Comparison of ENCODE assay signal across 8 cellular contexts in the genomic region with DNA sequence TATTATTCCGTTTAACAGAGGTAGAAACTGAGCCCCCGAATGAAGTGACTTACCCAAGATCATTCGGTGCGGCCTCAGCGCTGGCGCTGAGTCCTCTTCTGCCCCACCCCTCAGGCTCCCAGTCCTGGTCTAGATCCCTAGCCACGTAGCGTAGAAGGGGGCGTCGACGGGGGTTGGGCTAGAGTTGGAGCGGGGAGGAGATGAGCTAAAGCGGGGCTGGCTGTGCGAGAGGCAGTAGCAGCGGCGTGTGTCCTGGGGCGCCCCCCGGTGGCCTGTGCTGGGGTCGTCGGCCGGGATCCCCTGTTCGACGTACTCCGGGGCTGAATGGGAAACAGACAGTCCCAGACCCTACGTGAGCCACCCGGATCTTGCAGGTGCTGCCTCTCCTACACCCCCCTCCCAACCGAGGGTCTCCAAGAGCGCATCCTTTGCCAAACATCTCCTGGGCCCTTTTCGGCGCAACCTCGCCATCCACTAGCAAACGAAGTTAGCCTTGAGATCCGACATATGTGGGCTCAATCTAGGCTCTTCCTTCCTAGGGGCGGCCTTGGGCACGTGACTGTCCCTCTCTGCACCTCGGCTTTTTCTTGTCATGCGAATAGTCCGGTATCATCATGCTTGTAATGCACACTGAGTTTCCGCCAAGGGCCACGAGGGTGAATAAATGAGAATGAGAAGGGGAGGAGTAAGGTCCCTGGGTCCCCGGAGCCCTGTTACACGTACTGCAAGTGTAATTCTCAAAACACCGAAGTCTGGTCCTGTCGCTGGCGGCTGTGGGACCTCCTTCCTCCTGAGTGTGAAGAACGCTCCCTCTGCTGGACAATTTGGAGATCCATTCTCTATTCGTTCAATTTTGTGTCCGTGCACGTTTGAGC. TPM values are rescaled to one million over a fixed set of nuclear protein-coding genes. Genes with fewer than 3 reads are reported as not detected.
DNase-seq lines count a peak whose midpoint lies in the region; TF ChIP-seq lines count a peak whose summit lies in the region.

No MANE protein-coding gene starts in this region.

- no peaks in the 10 kb centered on the region for H3F3A ChIP-seq in SK-N-SH (replicated peaks; ENCODE audit: insufficient read depth)

- intact Hi-C loops in testis (cut with DNase I; ENCODE audit: low total_unique reads), result loop anchor here (5.0 to 10.0 kb wide), 3 partner anchors 291 to 461 kb away; no protein-coding TSS in a partner anchor

- no peaks in the 10 kb centered on the region for H3K79me2 ChIP-seq in SK-N-SH (ENCODE audit: insufficient read depth)

- peak; percentile 89 for DNase-seq in EH (ENCODE audit: low read depth)
- peak; percentile 75 for DNase-seq in NCI-H1048 (lab: John Stamatoyannopoulos, UW)
- peak; percentile 93 for DNase-seq in SK-N-SH
- peak; percentile 98 for DNase-seq in activated naive CD4-positive, alpha-beta T cell treated with anti-CD3 and anti-CD28 coated beads, Interleukin-2, amount 10 ng/mL, durations not matched to agents 7 days and 5 days
- peak; percentile 87 for DNase-seq in glomerular visceral epithelial cell (ENCODE audit: extremely low spot score)
- DNase-seq in osteocyte (ENCODE audit: extremely low spot score, unreplicated experiment), result peak; percentile 94
- peak; percentile 96 for DNase-seq in testis

- no peaks in the 10 kb centered on the region for H3K36me3 Mint-ChIP-seq in activated naive CD4-positive, alpha-beta T cell treated with anti-CD3 and anti-CD28 coated beads, Interleukin-2, amount 10 ng/mL, durations not matched to agents 7 days and 5 days
- no peaks in the 10 kb centered on the region for H3K36me3 Mint-ChIP-seq in osteocyte (ENCODE audit: unreplicated experiment)

- H4K20me1 ChIP-seq in SK-N-SH (ENCODE audit: insufficient read depth), result no peaks in the 10 kb centered on the region

- peaks cover 22% of the 10 kb centered on the region; the same call in 1 of the 2 replicates for H3K27me3 ChIP-seq in SK-N-SH (ENCODE audit: insufficient read depth)
- no peaks in the 10 kb centered on the region for H3K27me3 ChIP-seq in testis

- H3K27me3 Mint-ChIP-seq in activated naive CD4-positive, alpha-beta T cell treated with anti-CD3 and anti-CD28 coated beads, Interleukin-2, amount 10 ng/mL, durations not matched to agents 7 days and 5 days, result peaks cover 55% of the 10 kb centered on the region
- peaks cover 13% of the 10 kb centered on the region for H3K27me3 Mint-ChIP-seq in osteocyte (ENCODE audit: unreplicated experiment)

- H3K27ac ChIP-seq in HEK293 (ENCODE audit: extremely low read depth, low read depth, low read length), result no peak overlapping the region
- no peak overlapping the region for H3K27ac ChIP-seq in SK-N-SH (ENCODE audit: low read depth in 2 of 2, low read length in 1 of 2)
- H3K27ac ChIP-seq in testis, result no peak overlapping the region

- H3K9me2 ChIP-seq in SK-N-SH, result no peaks in the 10 kb centered on the region

- H3K36me3 ChIP-seq in HEK293 (ENCODE audit: control insufficient read depth in 2 of 2, insufficient read depth in 1 of 2, low read length in 2 of 2) (no peaks in the 10 kb centered on the region), SK-N-SH (replicated peaks in 1 of 2; ENCODE audit: control insufficient read depth in 1 of 2, insufficient read depth in 2 of 2, low read length in 1 of 2) (no peaks in the 10 kb centered on the region), testis (ENCODE audit: low read depth, missing control alignments) (no peaks in the 10 kb centered on the region)

- H3K4me1 Mint-ChIP-seq in activated naive CD4-positive, alpha-beta T cell treated with anti-CD3 and anti-CD28 coated beads, Interleukin-2, amount 10 ng/mL, durations not matched to agents 7 days and 5 days, result peaks cover 31% of the 10 kb centered on the region
- H3K4me1 Mint-ChIP-seq in osteocyte (ENCODE audit: unreplicated experiment), result peaks cover 12% of the 10 kb centered on the region

- peak overlapping the region; percentile 78 for H3K4me2 ChIP-seq in SK-N-SH

- TF ChIP-seq CTCF in HEK293 (tag by site-specific recombination; IDR thresholded peaks at IDR 0.05) (peak; percentile 84), SK-N-SH (IDR thresholded peaks at IDR 0.05) (peak; percentile 72), osteocyte (IDR thresholded peaks at IDR 0.05) (peak; percentile 80), testis (IDR thresholded peaks at IDR 0.05) (peak; percentile 20 to 89 (median 57))

- TF ChIP-seq RAD21 in SK-N-SH (IDR thresholded peaks at IDR 0.05; ENCODE audit: low read length), result peak; percentile 95

- no peak overlapping the region for H3K9ac ChIP-seq in SK-N-SH

- TF ChIP-seq EP300 in SK-N-SH (IDR thresholded peaks at IDR 0.05; ENCODE audit: borderline replicate concordance in 1 of 2, low read depth in 1 of 2, low read length in 1 of 2), result no peak

- peak overlapping the region; percentile 78 for H2AFZ ChIP-seq in SK-N-SH (ENCODE audit: low read depth)

- no peaks in the 10 kb centered on the region for H3K9me3 ChIP-seq in HEK293 (ENCODE audit: control insufficient read depth, insufficient read depth, low read depth, low read length)
- no peaks in the 10 kb centered on the region for H3K9me3 ChIP-seq in SK-N-SH
- H3K9me3 ChIP-seq in testis, result no peaks in the 10 kb centered on the region

- POLR2A ChIA-PET in HEK293 (lab: Yijun Ruan, JAX), result interaction anchor here (0.5 to 1.4 kb wide), 4 partner anchors 123 to 177 kb away, joined by 3 to 17 read pairs (median 7); a partner anchor contains a TSS
- POLR2A ChIA-PET in SK-N-SH (lab: Yijun Ruan, JAX), result no interaction called here

- H3K27ac Mint-ChIP-seq in activated naive CD4-positive, alpha-beta T cell treated with anti-CD3 and anti-CD28 coated beads, Interleukin-2, amount 10 ng/mL, durations not matched to agents 7 days and 5 days, result peak overlapping the region; percentile 84
- no peak overlapping the region for H3K27ac Mint-ChIP-seq in osteocyte (ENCODE audit: unreplicated experiment)

- TF ChIP-seq POLR2A in testis (IDR thresholded peaks at IDR 0.05), result no peak

- CTCF ChIA-PET in HEK293 (lab: Yijun Ruan, JAX), result interaction anchor here (0.6 to 2.0 kb wide), 36 partner anchors 9 to 654 kb away, joined by 3 to 27 read pairs (median 3); a partner anchor contains a TSS
- CTCF ChIA-PET in SK-N-SH (lab: Yijun Ruan, JAX), result interaction anchor here (0.6 to 3.1 kb wide), 23 partner anchors 63 to 469 kb away, joined by 3 to 20 read pairs (median 4); a partner anchor contains a TSS
- CTCF ChIA-PET in activated naive CD4-positive, alpha-beta T cell treated with anti-CD3 and anti-CD28 coated beads, Interleukin-2, amount 10 ng/mL, durations not matched to agents 7 days and 5 days (lab: Charles Lee), result interaction anchor here (0.6 to 9.5 kb wide), 21 partner anchors 87 to 468 kb away, joined by 3 to 152 read pairs (median 4); a partner anchor contains a TSS

- H3K9me3 Mint-ChIP-seq in activated naive CD4-positive, alpha-beta T cell treated with anti-CD3 and anti-CD28 coated beads, Interleukin-2, amount 10 ng/mL, durations not matched to agents 7 days and 5 days, result no peaks in the 10 kb centered on the region
- no peaks in the 10 kb centered on the region for H3K9me3 Mint-ChIP-seq in osteocyte (ENCODE audit: unreplicated experiment)

- peak overlapping the region; percentile 20 for H3K4me3 ChIP-seq in HEK293 (ENCODE audit: low read depth, low read length)
- H3K4me3 ChIP-seq in SK-N-SH (ENCODE audit: low read depth in 2 of 2, low read length in 1 of 2), result peak overlapping the region; percentile 9 to 45; a peak in 3 of 4 replicates
- peak overlapping the region; percentile 36 to 37 for H3K4me3 ChIP-seq in testis

- H3K4me1 ChIP-seq in HEK293 (ENCODE audit: control insufficient read depth, insufficient read depth, low read length) (peaks cover 2% of the 10 kb centered on the region; the same call in 1 of the 2 replicates), SK-N-SH (ENCODE audit: control insufficient read depth in 1 of 2, insufficient read depth in 2 of 2, low read depth in 1 of 2, low read length in 1 of 2) (peaks cover 0 to 4% of the 10 kb centered on the region in 2 experiments; a peak in 1 of 4 replicates), testis (peaks cover 12% of the 10 kb centered on the region)

- peak overlapping the region; percentile 72 for H3K4me3 Mint-ChIP-seq in activated naive CD4-positive, alpha-beta T cell treated with anti-CD3 and anti-CD28 coated beads, Interleukin-2, amount 10 ng/mL, durations not matched to agents 7 days and 5 days
- peak overlapping the region; percentile 64 for H3K4me3 Mint-ChIP-seq in osteocyte (ENCODE audit: unreplicated experiment)

- 3% methylated on average over 33 of the region's 49 CpGs for WGBS in SK-N-SH (ENCODE audit: low lambda C conversion rate)
- WGBS in testis, 2 donors, result 0 to 1% methylated on average over 39 to 49 of the region's 49 CpGs

TF ChIP-seq in HEK293, 187 proteins besides CTCF, POLR2A, EP300 and RAD21 (continues in another document):
- TF ChIP-seq ZNF629 (tag by site-specific recombination; IDR thresholded peaks at IDR 0.05), result peak; percentile 58
- TF ChIP-seq ZSCAN30 (tag by site-specific recombination; IDR thresholded peaks at IDR 0.05), result peak; percentile 56; the same call in 1 of the 2 replicates
- peak; percentile 77 for TF ChIP-seq ZNF391 (tag by site-specific recombination; IDR thresholded peaks at IDR 0.05; ENCODE audit: borderline replicate concordance, low read depth)

TF ChIP-seq in SK-N-SH, 30 proteins besides CTCF, POLR2A, EP300 and RAD21 (continues in another document):
- TF ChIP-seq, protein P1, sequence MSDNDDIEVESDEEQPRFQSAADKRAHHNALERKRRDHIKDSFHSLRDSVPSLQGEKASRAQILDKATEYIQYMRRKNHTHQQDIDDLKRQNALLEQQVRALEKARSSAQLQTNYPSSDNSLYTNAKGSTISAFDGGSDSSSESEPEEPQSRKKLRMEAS (IDR thresholded peaks at IDR 0.05; ENCODE audit: low read depth), result peak; percentile 13; the same call in 1 of the 2 replicates
- TF ChIP-seq, protein P2, sequence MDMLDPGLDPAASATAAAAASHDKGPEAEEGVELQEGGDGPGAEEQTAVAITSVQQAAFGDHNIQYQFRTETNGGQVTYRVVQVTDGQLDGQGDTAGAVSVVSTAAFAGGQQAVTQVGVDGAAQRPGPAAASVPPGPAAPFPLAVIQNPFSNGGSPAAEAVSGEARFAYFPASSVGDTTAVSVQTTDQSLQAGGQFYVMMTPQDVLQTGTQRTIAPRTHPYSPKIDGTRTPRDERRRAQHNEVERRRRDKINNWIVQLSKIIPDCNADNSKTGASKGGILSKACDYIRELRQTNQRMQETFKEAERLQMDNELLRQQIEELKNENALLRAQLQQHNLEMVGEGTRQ (IDR thresholded peaks at IDR 0.05; ENCODE audit: borderline replicate concordance, low read depth, low read length), result no peak

RNA-seq across cellular contexts. Expression of a gene that starts 47.7 kb away (rescaled TPM):
- polyA plus RNA-seq in SK-N-SH (2012; rRNA removed) (not detected in 2 replicates), testis (ENCODE audit: insufficient read depth, low read depth, low replicate concordance) (2.5 TPM)
- polyA plus RNA-seq in SK-N-SH (2012; cell fraction: cytosol; rRNA removed), result not detected in 2 replicates
- not detected in 2 replicates for polyA plus RNA-seq in SK-N-SH (2012; cell fraction: nucleus; rRNA removed)
- total RNA-seq in osteocyte (not detected in 2 replicates), testis (1 to 10 TPM; 2.1 to 5.8 TPM)

RNA-seq across cellular contexts. Expression of a gene that starts 59.0 kb away (rescaled TPM):
- polyA plus RNA-seq in SK-N-SH (2012; rRNA removed) (not detected in 2 replicates), testis (ENCODE audit: insufficient read depth, low read depth, low replicate concordance) (0.17 TPM)
- not detected in 2 replicates for polyA plus RNA-seq in SK-N-SH (2012; cell fraction: cytosol; rRNA removed)
- polyA plus RNA-seq in SK-N-SH (2012; cell fraction: nucleus; rRNA removed), result not detected in 2 replicates
- total RNA-seq in osteocyte (not detected in 2 replicates), testis (under 1 TPM; 0.31 to 0.71 TPM)
